In genomic region chr11:125591659-125592304, GRCh38 we compare ENCODE assay signal across 8 cellular contexts. TPM values are rescaled to one million over a fixed set of nuclear protein-coding genes. Genes with fewer than 3 reads are reported as not detected.
DNase-seq lines count a peak whose midpoint lies in the region; TF ChIP-seq lines count a peak whose summit lies in the region.

No MANE protein-coding gene starts in this region.

- H3K27ac ChIP-seq in neural cell (ENCODE audit: low read length) = peak overlapping the region; percentile 94

- H3K4me3 Mint-ChIP-seq in type B pancreatic cell = peak overlapping the region; percentile 98

- no peaks in the 10 kb centered on the region for H3F3A ChIP-seq in neural cell (ENCODE audit: insufficient read depth, low read length, poor library complexity, severe bottlenecking)

- H3K9me3 Mint-ChIP-seq in type B pancreatic cell = no peaks in the 10 kb centered on the region

- no peaks in the 10 kb centered on the region for H3K27me3 ChIP-seq in neural cell (ENCODE audit: insufficient read depth, low read depth, low read length)

- peak overlapping the region; percentile 88 for H3K9ac ChIP-seq in neural cell (ENCODE audit: low read length)

- peak overlapping the region; percentile 94 for H3K4me3 ChIP-seq in neural cell (ENCODE audit: low read length)

- no peaks in the 10 kb centered on the region for H3K36me3 ChIP-seq in neural cell (ENCODE audit: insufficient read depth, low read length)

- H3K79me2 ChIP-seq in neural cell (replicated peaks; ENCODE audit: insufficient read depth, low read length) = peaks cover 35% of the 10 kb centered on the region

- TF ChIP-seq CTCF in neural cell (IDR thresholded peaks at IDR 0.05; ENCODE audit: poor library complexity, severe bottlenecking) (no peak), type B pancreatic cell (conservative IDR thresholded peaks at IDR 0.05) (no peak)

- no peaks in the 10 kb centered on the region for H4K20me1 ChIP-seq in neural cell (ENCODE audit: insufficient read depth)

- peak overlapping the region; percentile 95 for H2AFZ ChIP-seq in neural cell (ENCODE audit: low read depth, low read length)

- H3K27me3 Mint-ChIP-seq in type B pancreatic cell = no peaks in the 10 kb centered on the region

- no peaks in the 10 kb centered on the region for H3K9me3 ChIP-seq in neural cell (ENCODE audit: low read length)

- H3K4me1 Mint-ChIP-seq in type B pancreatic cell (ENCODE audit: unreplicated experiment) = peaks cover 15% of the 10 kb centered on the region

- POLR2A ChIA-PET in HEK293T (lab: Yijun Ruan, JAX) = interaction anchor here (0.6 to 3.9 kb wide), 5 partner anchors 8 to 34 kb away, joined by 3 to 22 read pairs (median 4); partner anchors contain the start of genes CHEK1 and EI24

- H3K36me3 Mint-ChIP-seq in type B pancreatic cell = peaks cover 5% of the 10 kb centered on the region

- H3K4me2 ChIP-seq in neural cell (ENCODE audit: low read length) = peak overlapping the region; percentile 95

- peak; percentile 28 for TF ChIP-seq RAD21 in neural cell (conservative IDR thresholded peaks at IDR 0.05)

- no peaks in the 10 kb centered on the region for H3K9me2 ChIP-seq in neural cell (ENCODE audit: insufficient read depth, low read length)

- peak; percentile 42 for DNase-seq in NCI-H1105 treated with DMSO at 0.1 percent for 48 hours (lab: John Stamatoyannopoulos, UW)
- DNase-seq in NCI-H1105 (lab: John Stamatoyannopoulos, UW) = no peak
- peak; percentile 33 for DNase-seq in HEK293T (ENCODE audit: extremely low spot score)
- peak; percentile 66 for DNase-seq in NCI-H146 treated with DMSO at 0.1 percent for 48 hours (lab: John Stamatoyannopoulos, UW; ENCODE audit: unreplicated experiment)
- DNase-seq in activated T-cell treated with anti-CD3 and anti-CD28 coated beads, Interleukin-2, amount 50 U/mL, for 1 hour = peak; percentile 64
- DNase-seq in fibroblast of gingiva (ENCODE audit: low read depth) = peak; percentile 25
- DNase-seq in type B pancreatic cell (ENCODE audit: extremely low spot score, unreplicated experiment) = no peak

- CTCF ChIA-PET in HEK293T (lab: Yijun Ruan, JAX) = no interaction called here

- no peak for TF ChIP-seq EP300 in neural cell (conservative IDR thresholded peaks at IDR 0.05; ENCODE audit: poor library complexity, severe bottlenecking)

- H3K27ac Mint-ChIP-seq in type B pancreatic cell = peak overlapping the region; percentile 99

TF ChIP-seq in HEK293T, 16 proteins besides CTCF, POLR2A, EP300 and RAD21:
- TF ChIP-seq FOXM1 (IDR thresholded peaks at IDR 0.05; ENCODE audit: borderline replicate concordance) (no peak), CTBP1 (IDR thresholded peaks at IDR 0.05; ENCODE audit: borderline replicate concordance) (no peak), HDGF (IDR thresholded peaks at IDR 0.05; ENCODE audit: borderline replicate concordance) (no peak)
- TF ChIP-seq, protein P1, sequence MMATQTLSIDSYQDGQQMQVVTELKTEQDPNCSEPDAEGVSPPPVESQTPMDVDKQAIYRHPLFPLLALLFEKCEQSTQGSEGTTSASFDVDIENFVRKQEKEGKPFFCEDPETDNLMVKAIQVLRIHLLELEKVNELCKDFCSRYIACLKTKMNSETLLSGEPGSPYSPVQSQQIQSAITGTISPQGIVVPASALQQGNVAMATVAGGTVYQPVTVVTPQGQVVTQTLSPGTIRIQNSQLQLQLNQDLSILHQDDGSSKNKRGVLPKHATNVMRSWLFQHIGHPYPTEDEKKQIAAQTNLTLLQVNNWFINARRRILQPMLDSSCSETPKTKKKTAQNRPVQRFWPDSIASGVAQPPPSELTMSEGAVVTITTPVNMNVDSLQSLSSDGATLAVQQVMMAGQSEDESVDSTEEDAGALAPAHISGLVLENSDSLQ (IDR thresholded peaks at IDR 0.05) = no peak

TF ChIP-seq in neural cell, 6 proteins besides CTCF, POLR2A, EP300 and RAD21:
- TF ChIP-seq TAF1 (IDR thresholded peaks at IDR 0.05; ENCODE audit: low read depth) (no peak), EZH2 (IDR thresholded peaks at IDR 0.05; ENCODE audit: borderline replicate concordance, insufficient read depth, low read length, poor library complexity, severe bottlenecking) (no peak), POLR2AphosphoS5 (IDR thresholded peaks at IDR 0.05) (no peak), SMC3 (conservative IDR thresholded peaks at IDR 0.05; ENCODE audit: poor library complexity) (no peak), MXI1 (conservative IDR thresholded peaks at IDR 0.05; ENCODE audit: poor library complexity, severe bottlenecking) (no peak), REST (IDR thresholded peaks at IDR 0.05; ENCODE audit: borderline replicate concordance) (no peak)

RNA-seq across cellular contexts. Expression of gene STT3A, which starts 0.9 kb away (rescaled TPM):
- 54.3 and 54.6 TPM in 2 replicates for polyA plus RNA-seq in neural cell
- 68.3 and 85.5 TPM in 2 replicates for polyA minus RNA-seq in neural cell
- 157 and 166 TPM in 2 replicates for total RNA-seq in type B pancreatic cell (ENCODE audit: low replicate concordance)

RNA-seq across cellular contexts. Expression of gene EI24, which starts 22.5 kb away (rescaled TPM):
- polyA plus RNA-seq in neural cell = 92.5 and 100 TPM in 2 replicates
- 63.1 and 77.2 TPM in 2 replicates for polyA minus RNA-seq in neural cell
- total RNA-seq in type B pancreatic cell (ENCODE audit: low replicate concordance) = 102 and 114 TPM in 2 replicates

RNA-seq across cellular contexts. Expression of gene CHEK1, which starts 33.2 kb away (rescaled TPM):
- 29.5 and 33.0 TPM in 2 replicates for polyA plus RNA-seq in neural cell
- 44.6 and 46.3 TPM in 2 replicates for polyA minus RNA-seq in neural cell
- 28.1 and 54.1 TPM in 2 replicates for total RNA-seq in type B pancreatic cell (ENCODE audit: low replicate concordance)

Comparison
In these comparisons a context has a peak if more than half of its experiments do, and no peak if none do; other contexts are left out.
1. DNase-seq: peak in NCI-H1105 treated with DMSO at 0.1 percent for 48 hours (single experiment), HEK293T (single experiment), NCI-H146 treated with DMSO at 0.1 percent for 48 hours (single experiment), activated T-cell treated with anti-CD3 and anti-CD28 coated beads, Interleukin-2, amount 50 U/mL, for 1 hour (single experiment) and fibroblast of gingiva (single experiment); none in NCI-H1105 (single experiment) and type B pancreatic cell (single experiment).